In genomic region chr21:34181418-34181817, GRCh38 we compare ENCODE assay signal across 22 cellular contexts.
DNase-seq lines count a peak whose midpoint lies in the region; ATAC-seq and TF ChIP-seq lines count a peak whose summit lies in the region.
"Had no signal": no experiment of that assay in that cellular context is flagged by ENCODE, and none has a peak within 500 bp of the region (broad histone marks: within the 10 kb centered on the region; RNA-seq: fewer than 3 reads in every experiment).

No MANE protein-coding gene starts in this region.

- H3K27ac ChIP-seq in brain microvascular endothelial cell (no peak overlapping the region), neural progenitor cell (peak overlapping the region; percentile 23), thoracic aorta (peak overlapping the region; percentile 81 to 88)
- H3K27ac ChIP-seq: Peyer's patch had no signal

- no peaks in the 10 kb centered on the region for H3K27me3 ChIP-seq in brain microvascular endothelial cell (replicated peaks)
- H3K27me3 ChIP-seq in neural progenitor cell = no peaks in the 10 kb centered on the region
- no peaks in the 10 kb centered on the region for H3K27me3 ChIP-seq in thoracic aorta (replicated peaks; ENCODE audit: insufficient read depth)
- H3K27me3 ChIP-seq: Peyer's patch, upper lobe of left lung had no signal

- peaks cover 60% of the 10 kb centered on the region for H3K4me1 Mint-ChIP-seq in neural progenitor cell
- H3K4me1 Mint-ChIP-seq: activated naive CD4-positive, alpha-beta T cell treated with anti-CD3 and anti-CD28 coated beads, Interleukin-2, amount 50 U/mL, for 24 hours; central memory CD8-positive, alpha-beta T cell had no signal

- H3K4me1 ChIP-seq in neural progenitor cell = peaks cover 59% of the 10 kb centered on the region
- peaks cover 22 to 72% of the 10 kb centered on the region in 2 donors for H3K4me1 ChIP-seq in thoracic aorta (ENCODE audit: control insufficient read depth in 1 of 2, low read depth in 2 of 2)
- H3K4me1 ChIP-seq: Peyer's patch, upper lobe of left lung had no signal

- H3K4me3 ChIP-seq in brain microvascular endothelial cell (ENCODE audit: low read depth, low read length) = peak overlapping the region; percentile 27
- no peak overlapping the region for H3K4me3 ChIP-seq in neural progenitor cell
- H3K4me3 ChIP-seq in thoracic aorta = peak overlapping the region; percentile 54
- H3K4me3 ChIP-seq: Peyer's patch, upper lobe of left lung had no signal

- H3K9me3 Mint-ChIP-seq in neural progenitor cell = peaks cover 15% of the 10 kb centered on the region
- H3K9me3 Mint-ChIP-seq: activated naive CD4-positive, alpha-beta T cell treated with anti-CD3 and anti-CD28 coated beads, Interleukin-2, amount 50 U/mL, for 24 hours; central memory CD8-positive, alpha-beta T cell; stimulated activated naive CD8-positive, alpha-beta T cell treated with anti-CD3 and anti-CD28 coated beads, Interleukin-15, Interleukin-2, amounts not matched to agents 100 ng/mL and 50 ng/mL, for 24 hours had no signal

- H3K9me3 ChIP-seq in neural progenitor cell (ENCODE audit: low read depth) (no peaks in the 10 kb centered on the region), thoracic aorta (no peaks in the 10 kb centered on the region)
- H3K9me3 ChIP-seq: Peyer's patch, upper lobe of left lung had no signal

- H3K36me3 Mint-ChIP-seq in neural progenitor cell = no peaks in the 10 kb centered on the region
- H3K36me3 Mint-ChIP-seq: CD14-positive monocyte had no signal

- H3K4me3 Mint-ChIP-seq in neural progenitor cell = peak overlapping the region; percentile 78
- H3K4me3 Mint-ChIP-seq: activated CD4-positive, alpha-beta memory T cell treated with anti-CD3 and anti-CD28 coated beads for 36 hours; activated naive CD4-positive, alpha-beta T cell treated with anti-CD3 and anti-CD28 coated beads, Interleukin-2, amount 50 U/mL, for 24 hours; CD14-positive monocyte; central memory CD8-positive, alpha-beta T cell; stimulated activated naive CD8-positive, alpha-beta T cell treated with anti-CD3 and anti-CD28 coated beads, Interleukin-15, Interleukin-2, amounts not matched to agents 100 ng/mL and 50 ng/mL, for 24 hours had no signal

- no peak overlapping the region for H2AFZ ChIP-seq in neural progenitor cell (replicated peaks)

- no peaks in the 10 kb centered on the region for H3K79me2 ChIP-seq in neural progenitor cell (ENCODE audit: low read depth)

- peaks cover 35% of the 10 kb centered on the region for H3F3A ChIP-seq in neural progenitor cell (ENCODE audit: low read depth)

- ATAC-seq in thoracic aorta (ENCODE audit: insufficient number of reproducible peaks, low FRiP score, low read depth) = no peak
- ATAC-seq: activated CD4-positive, CD25-positive, alpha-beta regulatory T cell treated with anti-CD3 and anti-CD28 coated beads, Interleukin-2, amount 50 U/mL, for 24 hours had no signal

- H3K36me3 ChIP-seq in brain microvascular endothelial cell (replicated peaks) (no peaks in the 10 kb centered on the region), neural progenitor cell (no peaks in the 10 kb centered on the region), thoracic aorta (no peaks in the 10 kb centered on the region)
- H3K36me3 ChIP-seq: Peyer's patch, upper lobe of left lung had no signal

- peaks cover 2% of the 10 kb centered on the region for H3K27me3 Mint-ChIP-seq in neural progenitor cell (ENCODE audit: insufficient read depth, low read depth)
- H3K27me3 Mint-ChIP-seq: activated CD4-positive, alpha-beta memory T cell treated with anti-CD3 and anti-CD28 coated beads for 36 hours; activated naive CD4-positive, alpha-beta T cell treated with anti-CD3 and anti-CD28 coated beads, Interleukin-2, amount 50 U/mL, for 24 hours; central memory CD8-positive, alpha-beta T cell; stimulated activated naive CD8-positive, alpha-beta T cell treated with anti-CD3 and anti-CD28 coated beads, Interleukin-15, Interleukin-2, amounts not matched to agents 100 ng/mL and 50 ng/mL, for 24 hours had no signal

- H3K9ac ChIP-seq in neural progenitor cell = no peak overlapping the region

- DNase-seq in SK-MEL-5 (ENCODE audit: low read depth, low spot score) (peak; percentile 66), brain microvascular endothelial cell (no peak), neural progenitor cell (ENCODE audit: low spot score) (no peak), thoracic aorta (ENCODE audit: low spot score) (no peak), T-helper 9 cell (no peak), T1000 (lab: John Stamatoyannopoulos, UW) (no peak), ecto neural progenitor cell (ENCODE audit: low spot score) (no peak)
- DNase-seq: activated CD4-positive, alpha-beta memory T cell treated with anti-CD3 and anti-CD28 coated beads for 36 hours; activated CD8-positive, alpha-beta memory T cell treated with anti-CD3 and anti-CD28 coated beads, Interleukin-2, amount 50 U/mL, for 48 hours; Calu3; dorsolateral prefrontal cortex; kidney; NCI-H1105 treated with DMSO at 0.1 percent for 48 hours; NCI-H2029; Peyer's patch; T-helper 1 cell; upper lobe of left lung had no signal

- H4K20me1 ChIP-seq in neural progenitor cell (ENCODE audit: low read depth) = no peaks in the 10 kb centered on the region

- in situ Hi-C loops in SK-MEL-5 (cut with HindIII; ENCODE audit: low pct_unique_long_range_greater_than_20kb, low sequenced_read_pairs) (no loop called here), brain microvascular endothelial cell (cut with HindIII; ENCODE audit: low pct_ligation_motif_present, low sequenced_read_pairs) (no loop called here)

- TF ChIP-seq CTCF in brain microvascular endothelial cell (IDR thresholded peaks at IDR 0.05; ENCODE audit: low read depth, low read length, missing control alignments) = no peak
- TF ChIP-seq CTCF in neural progenitor cell (IDR thresholded peaks at IDR 0.05) = no peak
- TF ChIP-seq CTCF in thoracic aorta (IDR thresholded peaks at IDR 0.05) = no peak

- H3K27ac Mint-ChIP-seq in neural progenitor cell = peak overlapping the region; percentile 91
- H3K27ac Mint-ChIP-seq: activated CD4-positive, alpha-beta memory T cell treated with anti-CD3 and anti-CD28 coated beads for 36 hours; activated naive CD4-positive, alpha-beta T cell treated with anti-CD3 and anti-CD28 coated beads, Interleukin-2, amount 50 U/mL, for 24 hours; CD14-positive monocyte; stimulated activated naive CD8-positive, alpha-beta T cell treated with anti-CD3 and anti-CD28 coated beads, Interleukin-15, Interleukin-2, amounts not matched to agents 100 ng/mL and 50 ng/mL, for 24 hours had no signal

- H3K4me2 ChIP-seq in neural progenitor cell = peak overlapping the region; percentile 72
